In genomic region chr18:32271649-32272324, GRCh38 we compare ENCODE assay signal across 8 cellular contexts.
A peak's percentile ranks its signal among the peaks of the same experiment; 100 is the strongest.
DNase-seq lines count a peak whose midpoint lies in the region; ATAC-seq and TF ChIP-seq lines count a peak whose summit lies in the region.

No MANE protein-coding gene starts in this region.

- no peak overlapping the region for H3K27ac ChIP-seq in CD8-positive, alpha-beta T cell (ENCODE audit: low read depth, low read length)
- no peak overlapping the region for H3K27ac ChIP-seq in breast epithelium
- no peak overlapping the region for H3K27ac ChIP-seq in upper lobe of right lung

- no peaks in the 10 kb centered on the region for H3K4me1 ChIP-seq in CD8-positive, alpha-beta T cell (ENCODE audit: insufficient read depth, low read length)
- no peaks in the 10 kb centered on the region for H3K4me1 ChIP-seq in breast epithelium
- no peaks in the 10 kb centered on the region for H3K4me1 ChIP-seq in upper lobe of right lung

- H3K4me1 Mint-ChIP-seq in CD8-positive, alpha-beta T cell (ENCODE audit: low read depth): no peaks in the 10 kb centered on the region

- no peaks in the 10 kb centered on the region for H3K9me3 Mint-ChIP-seq in CD8-positive, alpha-beta T cell

- CTCF ChIA-PET in CD8-positive, alpha-beta T cell (lab: Charles Lee): interaction anchor here (0.7 to 1.8 kb wide), 10 partner anchors 9 to 281 kb away, joined by 3 to 16 read pairs (median 3); no protein-coding TSS in a partner anchor

- ATAC-seq in CD8-positive, alpha-beta T cell: no peak
- ATAC-seq in GM18517 (IDR thresholded peaks at IDR 0.05; ENCODE audit: unreplicated experiment) (peak; percentile 68), HG03095 (IDR thresholded peaks at IDR 0.05; ENCODE audit: unreplicated experiment) (peak; percentile 86), upper lobe of right lung (peak; percentile 82)

- intact Hi-C loops in CD8-positive, alpha-beta T cell (cut with DNase I, micrococcal nuclease): loop anchor here (1.0 to 10.0 kb wide), 3 partner anchors 203 to 281 kb away; partner anchors contain the start of gene GAREM1 (in 1 of the 2)
- intact Hi-C loops in breast epithelium (cut with DNase I; ENCODE audit: low total_unique reads) (loop anchor here (10.0 kb wide), 1 partner anchor 283 kb away; no protein-coding TSS in a partner anchor), upper lobe of right lung (cut with DNase I) (no loop called here)

- no peak overlapping the region for H3K4me3 Mint-ChIP-seq in CD8-positive, alpha-beta T cell

- no peaks in the 10 kb centered on the region for H3K27me3 ChIP-seq in CD8-positive, alpha-beta T cell (ENCODE audit: insufficient read depth, low read length)
- H3K27me3 ChIP-seq in breast epithelium (no peaks in the 10 kb centered on the region), upper lobe of right lung (no peaks in the 10 kb centered on the region)

- no peaks in the 10 kb centered on the region for H3K9me3 ChIP-seq in CD8-positive, alpha-beta T cell (ENCODE audit: low read length)
- H3K9me3 ChIP-seq in breast epithelium (no peaks in the 10 kb centered on the region), upper lobe of right lung (no peaks in the 10 kb centered on the region)

- POLR2A ChIA-PET in CD8-positive, alpha-beta T cell (lab: Charles Lee): no interaction called here

- TF ChIP-seq CTCF in CD8-positive, alpha-beta T cell (IDR thresholded peaks at IDR 0.05): peak; percentile 33
- peak in 2 of 3 donors; percentile 66 to 78 for TF ChIP-seq CTCF in breast epithelium (IDR thresholded peaks at IDR 0.05)
- TF ChIP-seq CTCF in upper lobe of right lung (IDR thresholded peaks at IDR 0.05): peak; percentile 63

- H3K4me3 ChIP-seq in CD8-positive, alpha-beta T cell (ENCODE audit: low read depth, low read length): no peak overlapping the region
- H3K4me3 ChIP-seq in breast epithelium (no peak overlapping the region), upper lobe of right lung (no peak overlapping the region)

- no peak for TF ChIP-seq POLR2A in breast epithelium (IDR thresholded peaks at IDR 0.05)

- DNase-seq in CD8-positive, alpha-beta T cell: no peak
- DNase-seq in NCI-H460 (ENCODE audit: extremely low read depth, low read depth): peak; percentile 20
- DNase-seq in breast epithelium (ENCODE audit: low spot score in 2 of 2): no peak
- peak; percentile 59 for DNase-seq in left kidney (ENCODE audit: low read depth, low spot score)
- no peak for DNase-seq in upper lobe of right lung
- no peak for DNase-seq in activated CD4-positive, CD25-positive, alpha-beta regulatory T cell treated with anti-CD3 and anti-CD28 coated beads, Interleukin-2, amount 50 U/mL, for 72 hours

- H3K27me3 Mint-ChIP-seq in CD8-positive, alpha-beta T cell (ENCODE audit: low read depth): peaks cover 11% of the 10 kb centered on the region

- H3K36me3 ChIP-seq in CD8-positive, alpha-beta T cell (ENCODE audit: insufficient read depth, low read length): no peaks in the 10 kb centered on the region
- H3K36me3 ChIP-seq in breast epithelium: no peaks in the 10 kb centered on the region
- peaks cover 11% of the 10 kb centered on the region for H3K36me3 ChIP-seq in upper lobe of right lung

- no peaks in the 10 kb centered on the region for H3K36me3 Mint-ChIP-seq in CD8-positive, alpha-beta T cell

- no peak overlapping the region for H3K27ac Mint-ChIP-seq in CD8-positive, alpha-beta T cell

Comparison
In these comparisons a context has a peak if more than half of its experiments do, and no peak if none do; other contexts are left out.
1. DNase-seq: peak in NCI-H460 (single experiment) and left kidney (single experiment); none in CD8-positive, alpha-beta T cell (0 of 7), breast epithelium (0 of 2), upper lobe of right lung (single experiment) and activated CD4-positive, CD25-positive, alpha-beta regulatory T cell treated with anti-CD3 and anti-CD28 coated beads, Interleukin-2, amount 50 U/mL, for 72 hours (single experiment).
2. Peak in every context shown above with its lines, with median percentiles within 50 percentile points of each other: CTCF ChIP-seq.